1 cellular context compared by ENCODE assay signal in genomic region chr5:34519489-34520220, GRCh38.
TF ChIP-seq lines count a peak whose summit lies in the region.

No MANE protein-coding gene starts in this region.

TF ChIP-seq in IMR-90, 13 proteins besides CTCF, POLR2A, EP300 and RAD21:
- TF ChIP-seq NFE2L2 (IDR thresholded peaks at IDR 0.05; ENCODE audit: low read depth, low read length) = peak; percentile 28; the same call in 1 of the 2 replicates
- no peak for TF ChIP-seq USF2 (IDR thresholded peaks at IDR 0.05; ENCODE audit: low read depth, low read length)
